In the genomic region with DNA sequence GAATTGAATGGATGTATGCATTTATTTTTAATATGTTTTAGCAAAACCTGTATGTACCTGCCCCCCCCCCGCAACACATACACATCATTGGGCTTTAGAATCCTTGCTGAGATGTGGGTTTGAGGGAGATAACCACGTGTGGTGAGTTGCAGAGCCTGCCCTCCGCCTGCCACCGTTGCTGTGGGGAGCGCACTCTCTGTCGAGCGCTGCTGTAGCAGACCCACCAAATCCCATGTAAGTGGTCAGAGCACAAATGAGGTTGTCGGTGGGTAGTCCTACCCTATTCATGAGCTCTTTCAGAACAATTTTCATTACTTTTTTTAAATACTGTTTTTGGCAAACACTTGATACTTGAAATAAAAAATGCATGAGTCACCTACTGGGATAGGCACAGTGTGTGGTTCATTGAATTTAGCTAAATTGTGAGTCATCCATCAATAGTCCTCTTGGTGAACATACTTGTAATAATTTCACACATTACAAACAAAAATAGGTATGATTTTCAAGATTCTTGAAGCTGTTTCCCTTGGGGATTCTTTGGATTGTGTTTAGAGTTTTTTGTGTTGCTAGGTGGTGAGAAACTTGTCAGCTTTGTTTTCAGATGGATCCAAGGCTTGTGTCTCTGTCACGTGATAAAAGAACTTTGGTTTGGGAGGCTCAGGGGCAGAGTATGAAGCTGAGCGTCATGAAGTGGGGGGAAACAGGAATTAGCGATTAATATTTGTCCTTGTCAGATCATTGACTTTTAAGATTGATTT, we compare ENCODE assay signal across 9 cellular contexts.
DNase-seq lines count a peak whose midpoint lies in the region; ATAC-seq and TF ChIP-seq lines count a peak whose summit lies in the region.
"Had no signal": no experiment of that assay in that cellular context is flagged by ENCODE, and none has a peak within 500 bp of the region (broad histone marks: within the 10 kb centered on the region; RNA-seq: fewer than 3 reads in every experiment).

No MANE protein-coding gene starts in this region.

- H3K4me1 Mint-ChIP-seq in stimulated activated memory B cell treated with anti-CD40 and anti-IgM and Interleukin-4, amounts not matched to agents 10 μg/mL and 1 μg/mL and 100 μg/mL, for 72 hours = no peaks in the 10 kb centered on the region

- H3K27me3 Mint-ChIP-seq in stimulated activated memory B cell treated with anti-CD40 and anti-IgM and Interleukin-4, amounts not matched to agents 10 μg/mL and 1 μg/mL and 100 μg/mL, for 72 hours = peaks cover 15% of the 10 kb centered on the region

- peaks cover 19% of the 10 kb centered on the region for H3K4me1 ChIP-seq in adipocyte (ENCODE audit: control insufficient read depth, insufficient read depth, low read length)
- peaks cover 4% of the 10 kb centered on the region for H3K4me1 ChIP-seq in mesenchymal stem cell (ENCODE audit: control insufficient read depth, insufficient read depth, low read depth, low read length)

- no peak overlapping the region for H4K8ac ChIP-seq in mesenchymal stem cell (ENCODE audit: low read length)

- no peak overlapping the region for H4K91ac ChIP-seq in mesenchymal stem cell (ENCODE audit: low read length)

- no peak overlapping the region for H3K9ac ChIP-seq in adipocyte (ENCODE audit: low read length)
- no peak overlapping the region for H3K9ac ChIP-seq in mesenchymal stem cell (ENCODE audit: low read length)

- H3K27me3 ChIP-seq in adipocyte (replicated peaks; ENCODE audit: control insufficient read depth, insufficient read depth, low read length) (peaks cover 17% of the 10 kb centered on the region), mesenchymal stem cell (ENCODE audit: control insufficient read depth in 1 of 2, insufficient read depth in 1 of 2, low read length in 2 of 2) (peaks cover 6 to 13% of the 10 kb centered on the region in 2 experiments)
- H3K27me3 ChIP-seq: ovary had no signal

- H3K36me3 Mint-ChIP-seq in stimulated activated memory B cell treated with anti-CD40 and anti-IgM and Interleukin-4, amounts not matched to agents 10 μg/mL and 1 μg/mL and 100 μg/mL, for 72 hours = no peaks in the 10 kb centered on the region

- no peak overlapping the region for H3K14ac ChIP-seq in mesenchymal stem cell (ENCODE audit: low read length in 2 of 2)

- H2AFZ ChIP-seq in mesenchymal stem cell (ENCODE audit: low read depth, low read length) = no peak overlapping the region

- no peak overlapping the region for H3K4me3 ChIP-seq in adipocyte (ENCODE audit: low read length)
- no peak overlapping the region for H3K4me3 ChIP-seq in mesenchymal stem cell (ENCODE audit: insufficient read depth in 1 of 2, low read depth in 1 of 2, low read length in 2 of 2)
- H3K4me3 ChIP-seq: ovary had no signal

- WGBS in mesenchymal stem cell = 54% methylated on average over 6 of the region's 11 CpGs

- no peak overlapping the region for H2BK12ac ChIP-seq in mesenchymal stem cell (ENCODE audit: low read length in 2 of 2)

- H3K9me3 ChIP-seq in adipocyte (ENCODE audit: control insufficient read depth, low read length) (no peaks in the 10 kb centered on the region), mesenchymal stem cell (ENCODE audit: control insufficient read depth, low read length) (no peaks in the 10 kb centered on the region)
- H3K9me3 ChIP-seq: ovary had no signal

- no peak for TF ChIP-seq POLR2A in GM18505 (IDR thresholded peaks at IDR 0.05; ENCODE audit: borderline replicate concordance, extremely low read depth, insufficient read depth, insufficient read length)

- H3K36me3 ChIP-seq in adipocyte (ENCODE audit: control insufficient read depth, insufficient read depth, low read length, severe bottlenecking) (no peaks in the 10 kb centered on the region), mesenchymal stem cell (ENCODE audit: control insufficient read depth in 1 of 2, insufficient read depth in 2 of 2, low read depth in 1 of 2, low read length in 2 of 2) (no peaks in the 10 kb centered on the region)
- H3K36me3 ChIP-seq: ovary had no signal

- H2BK5ac ChIP-seq in mesenchymal stem cell (ENCODE audit: low read depth, low read length, poor library complexity, severe bottlenecking) = no peak overlapping the region

- H3K27ac ChIP-seq in mesenchymal stem cell (ENCODE audit: low read length, poor library complexity, severe bottlenecking) = no peak overlapping the region
- H3K27ac ChIP-seq: ovary had no signal

- no peaks in the 10 kb centered on the region for H3K9me3 Mint-ChIP-seq in stimulated activated memory B cell treated with anti-CD40 and anti-IgM and Interleukin-4, amounts not matched to agents 10 μg/mL and 1 μg/mL and 100 μg/mL, for 72 hours

- H3K23ac ChIP-seq in mesenchymal stem cell (ENCODE audit: low read length in 2 of 2) = no peak overlapping the region

- no peak overlapping the region for H3K18ac ChIP-seq in mesenchymal stem cell (ENCODE audit: low read depth in 1 of 2, low read length in 2 of 2)

- DNase-seq in DMS79 treated with DMSO at 0.1 percent for 48 hours (lab: John Stamatoyannopoulos, UW) = peak; percentile 100
- DNase-seq in adipocyte (ENCODE audit: low read depth) = peak; percentile 12
- DNase-seq in mesenchymal stem cell = no peak
- no peak for DNase-seq in dermis blood vessel endothelial cell
- DNase-seq: ovary had no signal

- peak overlapping the region; percentile 39 for H3K4me2 ChIP-seq in mesenchymal stem cell (ENCODE audit: low read length, poor library complexity, severe bottlenecking)

- no peak overlapping the region for H3K27ac Mint-ChIP-seq in stimulated activated memory B cell treated with anti-CD40 and anti-IgM and Interleukin-4, amounts not matched to agents 10 μg/mL and 1 μg/mL and 100 μg/mL, for 72 hours

- H3K79me1 ChIP-seq in mesenchymal stem cell (replicated peaks; ENCODE audit: low read length, poor library complexity, severe bottlenecking) = no peaks in the 10 kb centered on the region

- no peak overlapping the region for H3K4ac ChIP-seq in mesenchymal stem cell (ENCODE audit: low read depth in 1 of 2, low read length in 2 of 2)

- no peak overlapping the region for H3K4me3 Mint-ChIP-seq in stimulated activated memory B cell treated with anti-CD40 and anti-IgM and Interleukin-4, amounts not matched to agents 10 μg/mL and 1 μg/mL and 100 μg/mL, for 72 hours

- H2BK120ac ChIP-seq in mesenchymal stem cell (ENCODE audit: low read depth, low read length) = no peak overlapping the region

- ATAC-seq in HG02870 (IDR thresholded peaks at IDR 0.05; ENCODE audit: unreplicated experiment) = peak; percentile 12
- no peak for ATAC-seq in stimulated activated memory B cell treated with anti-CD40 and anti-IgM and Interleukin-4, amounts not matched to agents 10 μg/mL and 1 μg/mL and 100 μg/mL, for 72 hours
- no peak for ATAC-seq in HG02938 (IDR thresholded peaks at IDR 0.05; ENCODE audit: unreplicated experiment)
- ATAC-seq in GM18505 (IDR thresholded peaks at IDR 0.05; ENCODE audit: unreplicated experiment) = no peak

- no peak overlapping the region for H2BK15ac ChIP-seq in mesenchymal stem cell (ENCODE audit: low read depth, poor library complexity, severe bottlenecking)

- H2AK5ac ChIP-seq in mesenchymal stem cell (ENCODE audit: low read length, severe bottlenecking) = no peak overlapping the region

Comparison
In these comparisons a context has a peak if more than half of its experiments do, and no peak if none do; other contexts are left out.
1. DNase-seq: peak in DMS79 treated with DMSO at 0.1 percent for 48 hours (single experiment) and adipocyte (single experiment); none in mesenchymal stem cell (single experiment) and dermis blood vessel endothelial cell (single experiment).